Comparison of ENCODE assay signal across 1 cellular context in genomic region chr19:18208098-18208951, GRCh38.
TF ChIP-seq lines count a peak whose summit lies in the region.

No MANE protein-coding gene starts in this region.

TF ChIP-seq in SK-N-SH treated with all-trans-retinoic acid at 6 μM for 48 hours, 23 proteins besides CTCF, POLR2A, EP300 and RAD21 (continued from another document):
- TF ChIP-seq POU6F1 (CRISPR knock-in tag; IDR thresholded peaks at IDR 0.05; ENCODE audit: borderline replicate concordance, low read depth) (no peak), PATZ1 (CRISPR knock-in tag; IDR thresholded peaks at IDR 0.05; ENCODE audit: borderline replicate concordance) (no peak), ZNF70 (CRISPR knock-in tag; IDR thresholded peaks at IDR 0.05) (no peak), CREB5 (CRISPR knock-in tag; IDR thresholded peaks at IDR 0.05; ENCODE audit: low read depth) (no peak)
TF ChIP-seq in SK-N-SH treated with all-trans-retinoic acid at 6 μM for 48 hours: peak in this region for 0.
